Comparison of ENCODE assay signal across 10 cellular contexts in the genomic region with DNA sequence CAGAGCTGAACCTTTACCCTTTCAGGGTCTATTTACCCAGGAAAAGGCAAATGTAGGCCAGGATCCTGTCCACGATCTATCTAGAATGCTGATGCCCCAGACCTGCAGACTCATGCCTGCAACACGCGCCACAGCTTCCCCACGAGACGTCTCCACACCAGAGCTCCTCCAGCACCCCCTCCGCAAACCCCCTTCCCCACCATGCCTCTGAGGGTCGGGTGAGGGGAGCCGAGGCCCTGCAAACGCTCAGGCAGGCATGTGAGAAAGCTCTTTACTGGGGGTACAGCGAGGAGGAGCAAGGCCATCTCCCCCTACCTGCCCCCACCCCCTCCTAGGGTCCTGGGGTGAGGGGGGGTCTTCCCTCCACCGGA. TPM values are rescaled to one million over a fixed set of nuclear protein-coding genes. Genes with fewer than 3 reads are reported as not detected.
DNase-seq lines count a peak whose midpoint lies in the region; ATAC-seq, FAIRE-seq and TF ChIP-seq lines count a peak whose summit lies in the region.
"Had no signal": no experiment of that assay in that cellular context is flagged by ENCODE, and none has a peak within 500 bp of the region (broad histone marks: within the 10 kb centered on the region; RNA-seq: fewer than 3 reads in every experiment).

No MANE protein-coding gene starts in this region.

- H2AFZ ChIP-seq in H9 (ENCODE audit: low read length) (no peak overlapping the region), HepG2 (ENCODE audit: low read length) (no peak overlapping the region)

- no peaks in the 10 kb centered on the region for H4K20me1 ChIP-seq in H9 (ENCODE audit: control insufficient read depth, insufficient read depth, insufficient read length)
- H4K20me1 ChIP-seq in HepG2 (ENCODE audit: insufficient read depth, low read length) = no peaks in the 10 kb centered on the region

- H3K4me3 ChIP-seq in brain microvascular endothelial cell (ENCODE audit: low read depth, low read length) = peak overlapping the region; percentile 29
- H3K4me3 ChIP-seq in HepG2 (replicated peaks in 1 of 3; ENCODE audit: insufficient read depth in 1 of 3, low read depth in 2 of 3, low read length in 3 of 3) = no peak overlapping the region; a peak in 1 of 6 replicates
- peak overlapping the region in 1 of 2 donors; percentile 95 for H3K4me3 ChIP-seq in stomach smooth muscle (ENCODE audit: low read length in 2 of 2)

- CTCF ChIA-PET in HepG2 (lab: Yijun Ruan, JAX; ENCODE audit: low intra/inter-chr PET ratio, low total read pairs) = no interaction called here

- H3K4me1 Mint-ChIP-seq in H9 = peaks cover 3% of the 10 kb centered on the region in 2 experiments; a peak in 3 of 4 replicates

- in situ Hi-C loops in brain microvascular endothelial cell (cut with HindIII; ENCODE audit: low pct_ligation_motif_present, low sequenced_read_pairs) = no loop called here
- in situ Hi-C loops in HepG2 (cut with HindIII; ENCODE audit: extremely low pct_ligation_motif_present, low pct_unique_long_range_greater_than_20kb) = no loop called here

- no peaks in the 10 kb centered on the region for H3K27me3 Mint-ChIP-seq in H9 (ENCODE audit: low read depth)
- H3K27me3 Mint-ChIP-seq: activated B cell treated with CpG ODN at 0.5 μM for 24 hours had no signal

- no peaks in the 10 kb centered on the region for H3K79me2 ChIP-seq in H9 (ENCODE audit: insufficient read depth, low read length)
- no peaks in the 10 kb centered on the region for H3K79me2 ChIP-seq in HepG2 (ENCODE audit: insufficient read depth, low read length)

- H3K27me3 ChIP-seq in H9 (ENCODE audit: insufficient read depth, low read length) (no peaks in the 10 kb centered on the region), brain microvascular endothelial cell (replicated peaks) (no peaks in the 10 kb centered on the region), HepG2 (ENCODE audit: control insufficient read depth in 1 of 2, insufficient read depth in 2 of 2, low read length in 2 of 2) (no peaks in the 10 kb centered on the region), stomach smooth muscle (ENCODE audit: control insufficient read depth in 1 of 2, insufficient read depth in 2 of 2, low read length in 2 of 2) (no peaks in the 10 kb centered on the region)

- no peak; the same call in 1 of the 3 replicates for ATAC-seq in HepG2

- H3K9me3 ChIP-seq in H9 (ENCODE audit: control insufficient read depth, low read depth, low read length) (no peaks in the 10 kb centered on the region), HepG2 (ENCODE audit: low read length) (no peaks in the 10 kb centered on the region), stomach smooth muscle (ENCODE audit: control insufficient read depth in 2 of 2, low read length in 2 of 2) (no peaks in the 10 kb centered on the region)

- no peak for TF ChIP-seq RAD21 in HepG2 (CRISPR knock-in tag; IDR thresholded peaks at IDR 0.05)

- H3K23me2 ChIP-seq in H9 (ENCODE audit: insufficient read length, low read depth, low read length, poor library complexity, severe bottlenecking) = peaks cover 8% of the 10 kb centered on the region

- no peak for TF ChIP-seq CTCF in H9 (conservative IDR thresholded peaks at IDR 0.05)
- no peak for TF ChIP-seq CTCF in brain microvascular endothelial cell (IDR thresholded peaks at IDR 0.05; ENCODE audit: low read depth, low read length, missing control alignments)
- TF ChIP-seq CTCF in HepG2 (CRISPR knock-in tag; IDR thresholded peaks at IDR 0.05) = no peak

- no CpG with 5 or more reads among the region's 11 CpGs for WGBS in H9 (ENCODE audit: extremely low coverage, insufficient read length, low lambda C conversion rate)
- 92% methylated on average over 11 of the region's 11 CpGs for WGBS in HepG2 (ENCODE audit: low lambda C conversion rate)

- peak overlapping the region; percentile 61 for H3K9ac ChIP-seq in H9 (ENCODE audit: extremely low read depth, insufficient read length, low read length)
- H3K9ac ChIP-seq in HepG2 (ENCODE audit: insufficient read depth, low read depth, low read length) = no peak overlapping the region
- no peak overlapping the region for H3K9ac ChIP-seq in stomach smooth muscle (ENCODE audit: low read length in 2 of 2)

- no peak overlapping the region for H3K23ac ChIP-seq in H9 (ENCODE audit: insufficient read length, low read depth, low read length)

- H3K4me3 Mint-ChIP-seq in H9 = no peak overlapping the region; a peak in 3 of 5 replicates
- H3K4me3 Mint-ChIP-seq: activated B cell treated with CpG ODN at 0.5 μM for 24 hours had no signal

- DNase-seq in H9 = no peak
- no peak for DNase-seq in brain microvascular endothelial cell
- no peak for DNase-seq in HepG2 (ENCODE audit: low spot score)
- DNase-seq in activated CD4-positive, alpha-beta T cell treated with anti-CD3 and anti-CD28 coated beads for 1 hour = no peak
- no peak for DNase-seq in NCI-H526 treated with DMSO at 0.1 percent for 48 hours (lab: John Stamatoyannopoulos, UW)
- no peak for DNase-seq in cortex of kidney (lab: John Stamatoyannopoulos, UW)
- DNase-seq in DMS53 (lab: John Stamatoyannopoulos, UW) = no peak

- H3K27ac Mint-ChIP-seq in H9 = peak overlapping the region; percentile 25 to 89 (median 60); a peak in 5 of 7 replicates
- H3K27ac Mint-ChIP-seq: activated B cell treated with CpG ODN at 0.5 μM for 24 hours had no signal

- H4K91ac ChIP-seq in H9 (ENCODE audit: insufficient read length, low read depth, low read length) = no peak overlapping the region

- BruUV-seq in HepG2 (replicated peaks; lab: Mats Ljungman, UMichigan) = no TSS peak

- no peak overlapping the region for H3K27ac ChIP-seq in H9 (ENCODE audit: insufficient read length, low read depth, low read length)
- H3K27ac ChIP-seq in brain microvascular endothelial cell = no peak overlapping the region
- no peak overlapping the region for H3K27ac ChIP-seq in HepG2 (ENCODE audit: extremely low read length, insufficient read depth, low read length)
- peak overlapping the region; percentile 67 for H3K27ac ChIP-seq in stomach smooth muscle (ENCODE audit: low read length)

- TF ChIP-seq POLR2A in HepG2 (IDR thresholded peaks at IDR 0.05; ENCODE audit: insufficient read depth in 1 of 2, low read depth in 2 of 2, low read length in 2 of 2) = 0 out of 4 replicates have a peak, but pooled peaks of 1 of the 2 experiments have one; percentile 17

- no peak overlapping the region for H4K8ac ChIP-seq in H9 (replicated peaks; ENCODE audit: insufficient read length, low read depth, low read length)

- FAIRE-seq in HepG2 (lab: Jason Lieb, UNC) = no peak

- H4K5ac ChIP-seq in H9 (ENCODE audit: insufficient read length, low read depth, low read length) = no peak overlapping the region

- H3K9me3 Mint-ChIP-seq in H9 = no peaks in the 10 kb centered on the region
- H3K9me3 Mint-ChIP-seq: activated B cell treated with CpG ODN at 0.5 μM for 24 hours had no signal

- TF ChIP-seq EP300 in HepG2 (IDR thresholded peaks at IDR 0.05; ENCODE audit: low read depth in 2 of 2, low read length in 2 of 2) (no peak), HepG2 (CRISPR knock-in tag; IDR thresholded peaks at IDR 0.05; ENCODE audit: borderline replicate concordance) (no peak)

- no peak overlapping the region for H2AK5ac ChIP-seq in H9 (ENCODE audit: insufficient read length, low read length)

- H3K79me1 ChIP-seq in H9 (ENCODE audit: insufficient read depth, low read depth, low read length, poor library complexity, severe bottlenecking) = no peaks in the 10 kb centered on the region

- no peak overlapping the region for H2BK20ac ChIP-seq in H9 (ENCODE audit: low read depth, low read length, poor library complexity, severe bottlenecking)

- no peak overlapping the region for H2BK5ac ChIP-seq in H9 (ENCODE audit: insufficient read length, low read length)

- no peak overlapping the region for H3T11ph ChIP-seq in H9 (ENCODE audit: low read length)

- peak overlapping the region; percentile 77 for H3K18ac ChIP-seq in H9 (ENCODE audit: insufficient read length, low read depth, low read length)

- H2BK12ac ChIP-seq in H9 (ENCODE audit: insufficient read length, low read depth, low read length) = no peak overlapping the region

- no peak overlapping the region for H2BK15ac ChIP-seq in H9 (ENCODE audit: low read depth, low read length)

- POLR2A ChIA-PET in HepG2 (lab: Yijun Ruan, JAX) = no interaction called here

- H3K4me1 ChIP-seq in H9 (ENCODE audit: insufficient read depth, low read length) (no peaks in the 10 kb centered on the region), HepG2 (ENCODE audit: insufficient read depth, low read length) (peaks cover 17% of the 10 kb centered on the region), stomach smooth muscle (ENCODE audit: control insufficient read depth, insufficient read depth, low read length) (peaks cover 18% of the 10 kb centered on the region)

- no peak overlapping the region for H3K56ac ChIP-seq in H9 (ENCODE audit: insufficient read length, low read depth, low read length)

- no peak overlapping the region; the same call in 1 of the 2 replicates for H3K14ac ChIP-seq in H9 (ENCODE audit: insufficient read depth, low read length)

- no peak overlapping the region for H3K4ac ChIP-seq in H9 (ENCODE audit: low read depth, low read length)

- intact Hi-C loops in HepG2 (cut with micrococcal nuclease; ENCODE audit: unreplicated experiment) = no loop called here

- no peak overlapping the region for H2BK120ac ChIP-seq in H9 (ENCODE audit: low read depth, low read length, poor library complexity, severe bottlenecking)

- H3K36me3 Mint-ChIP-seq in H9 (ENCODE audit: insufficient read depth in 1 of 3, low read depth in 3 of 3) = peaks cover 7 to 30% (median 25%) of the 10 kb centered on the region in 3 experiments

- peaks cover 18% of the 10 kb centered on the region for H3K36me3 ChIP-seq in brain microvascular endothelial cell (replicated peaks)
- peaks cover 8 to 24% of the 10 kb centered on the region in 2 experiments; a peak in 4 of 5 replicates for H3K36me3 ChIP-seq in HepG2 (replicated peaks in 1 of 2; ENCODE audit: control insufficient read depth in 1 of 2, insufficient read depth in 2 of 2, low read length in 2 of 2)
- H3K36me3 ChIP-seq in stomach smooth muscle (ENCODE audit: control insufficient read depth in 2 of 2, insufficient read depth in 2 of 2, low read length in 2 of 2) = peaks cover 12 to 23% of the 10 kb centered on the region in 2 donors

- H3K4me2 ChIP-seq in H9 (ENCODE audit: insufficient read depth, insufficient read length, low read length) = peak overlapping the region; percentile 62
- H3K4me2 ChIP-seq in HepG2 (ENCODE audit: low read depth, low read length) = peak overlapping the region; percentile 38; the same call in 1 of the 2 replicates

RNA-seq across cellular contexts. Expression of a gene that starts 8.9 kb away (rescaled TPM):
- total RNA-seq in H9 (2021) (13.6 and 14.3 TPM in 2 replicates), HepG2 (2016; rRNA removed; fragmentation: Illumina TruSeq; extraction: Trizol) (0.45 and 0.82 TPM in 2 replicates)
- 1.2 and 1.7 TPM in 2 replicates for total RNA-seq in HepG2 (2016; cell fraction: cytosol; rRNA removed; fragmentation: Illumina TruSeq; extraction: Trizol; ENCODE audit: low read depth)
- total RNA-seq in HepG2 (2016; cell fraction: insoluble cytoplasmic fraction; rRNA removed; fragmentation: Illumina TruSeq; extraction: Trizol) = 0.39 and 1.3 TPM in 2 replicates
- total RNA-seq in HepG2 (2016; cell fraction: membrane; rRNA removed; fragmentation: Illumina TruSeq; extraction: Trizol) = 1.00 and 1.1 TPM in 2 replicates
- total RNA-seq in HepG2 (2016; cell fraction: nucleus; rRNA removed; fragmentation: Illumina TruSeq; extraction: Trizol) = 1.3 and 1.5 TPM in 2 replicates
- 1.1 and 1.3 TPM in 2 replicates for polyA plus RNA-seq in HepG2 (2011; rRNA removed)
- polyA plus RNA-seq in HepG2 (2011; cell fraction: cytosol; rRNA removed) = 0.50 and 0.64 TPM in 2 replicates
- 5.0 and 6.5 TPM in 2 replicates for polyA plus RNA-seq in HepG2 (2011; cell fraction: nucleus; rRNA removed)
- 2.0 and 2.5 TPM in 2 replicates for polyA plus RNA-seq in HepG2 (2012)
- polyA plus RNA-seq in HepG2 (2016; cell fraction: cytosol; fragmentation: Illumina TruSeq; extraction: Trizol; ENCODE audit: low read depth) = 1.7 and 1.9 TPM in 2 replicates
- polyA plus RNA-seq in HepG2 (2016; cell fraction: insoluble cytoplasmic fraction; fragmentation: Illumina TruSeq; extraction: Trizol; ENCODE audit: low read depth) = 0.58 and 0.68 TPM in 2 replicates
- 1.8 and 2.4 TPM in 2 replicates for polyA plus RNA-seq in HepG2 (2016; cell fraction: membrane; fragmentation: Illumina TruSeq; extraction: Trizol; ENCODE audit: low read depth)
- 4.3 and 5.9 TPM in 2 replicates for polyA plus RNA-seq in HepG2 (2016; cell fraction: nucleus; fragmentation: Illumina TruSeq; extraction: Trizol; ENCODE audit: insufficient read depth, low read depth)
- polyA minus RNA-seq in HepG2 (2011; rRNA and poly(A)+ RNA removed; ENCODE audit: low replicate concordance) = 1.2 and 13.7 TPM in 2 replicates
- not detected in 2 replicates for polyA minus RNA-seq in HepG2 (2011; cell fraction: cytosol; rRNA and poly(A)+ RNA removed)
- polyA minus RNA-seq in HepG2 (2011; cell fraction: nucleus; rRNA and poly(A)+ RNA removed) = 1.3 and 2.7 TPM in 2 replicates

RNA-seq across cellular contexts. Expression of a gene that starts 21.1 kb away (rescaled TPM):
- total RNA-seq in H9 (2021) (621 and 625 TPM in 2 replicates), HepG2 (2016; rRNA removed; fragmentation: Illumina TruSeq; extraction: Trizol) (153 and 235 TPM in 2 replicates)
- total RNA-seq in HepG2 (2016; cell fraction: cytosol; rRNA removed; fragmentation: Illumina TruSeq; extraction: Trizol; ENCODE audit: low read depth) = 97.6 and 118 TPM in 2 replicates
- 156 and 237 TPM in 2 replicates for total RNA-seq in HepG2 (2016; cell fraction: insoluble cytoplasmic fraction; rRNA removed; fragmentation: Illumina TruSeq; extraction: Trizol)
- 195 and 220 TPM in 2 replicates for total RNA-seq in HepG2 (2016; cell fraction: membrane; rRNA removed; fragmentation: Illumina TruSeq; extraction: Trizol)
- 85.6 and 92.5 TPM in 2 replicates for total RNA-seq in HepG2 (2016; cell fraction: nucleus; rRNA removed; fragmentation: Illumina TruSeq; extraction: Trizol)
- polyA plus RNA-seq in HepG2 (2011; rRNA removed) = 408 and 468 TPM in 2 replicates
- polyA plus RNA-seq in HepG2 (2011; cell fraction: cytosol; rRNA removed) = 399 and 528 TPM in 2 replicates
- polyA plus RNA-seq in HepG2 (2011; cell fraction: nucleus; rRNA removed) = 142 and 169 TPM in 2 replicates
- 311 and 349 TPM in 2 replicates for polyA plus RNA-seq in HepG2 (2012)
- 376 and 452 TPM in 2 replicates for polyA plus RNA-seq in HepG2 (2016; cell fraction: cytosol; fragmentation: Illumina TruSeq; extraction: Trizol; ENCODE audit: low read depth)
- 420 and 553 TPM in 2 replicates for polyA plus RNA-seq in HepG2 (2016; cell fraction: insoluble cytoplasmic fraction; fragmentation: Illumina TruSeq; extraction: Trizol; ENCODE audit: low read depth)
- polyA plus RNA-seq in HepG2 (2016; cell fraction: membrane; fragmentation: Illumina TruSeq; extraction: Trizol; ENCODE audit: low read depth) = 376 and 422 TPM in 2 replicates
- 243 and 256 TPM in 2 replicates for polyA plus RNA-seq in HepG2 (2016; cell fraction: nucleus; fragmentation: Illumina TruSeq; extraction: Trizol; ENCODE audit: insufficient read depth, low read depth)
- 543 and 868 TPM in 2 replicates for polyA minus RNA-seq in HepG2 (2011; rRNA and poly(A)+ RNA removed; ENCODE audit: low replicate concordance)
- 96.2 and 102 TPM in 2 replicates for polyA minus RNA-seq in HepG2 (2011; cell fraction: cytosol; rRNA and poly(A)+ RNA removed)
- 21.2 and 34.9 TPM in 2 replicates for polyA minus RNA-seq in HepG2 (2011; cell fraction: nucleus; rRNA and poly(A)+ RNA removed)

RNA-seq across cellular contexts. Expression of a gene that starts 46.4 kb away (rescaled TPM):
- total RNA-seq in H9 (2021) (not detected in 2 replicates), HepG2 (2016; rRNA removed; fragmentation: Illumina TruSeq; extraction: Trizol) (not detected in 2 replicates)
- total RNA-seq in HepG2 (2016; cell fraction: cytosol; rRNA removed; fragmentation: Illumina TruSeq; extraction: Trizol; ENCODE audit: low read depth) = not detected in 2 replicates
- total RNA-seq in HepG2 (2016; cell fraction: insoluble cytoplasmic fraction; rRNA removed; fragmentation: Illumina TruSeq; extraction: Trizol) = not detected in 2 replicates
- total RNA-seq in HepG2 (2016; cell fraction: membrane; rRNA removed; fragmentation: Illumina TruSeq; extraction: Trizol) = not detected in 2 replicates
- total RNA-seq in HepG2 (2016; cell fraction: nucleus; rRNA removed; fragmentation: Illumina TruSeq; extraction: Trizol) = not detected in 2 replicates
- polyA plus RNA-seq in HepG2 (2011; rRNA removed) = not detected in 2 replicates
- polyA plus RNA-seq in HepG2 (2011; cell fraction: cytosol; rRNA removed) = not detected in 2 replicates
- not detected in 2 replicates for polyA plus RNA-seq in HepG2 (2011; cell fraction: nucleus; rRNA removed)
- not detected in 2 replicates for polyA plus RNA-seq in HepG2 (2012)
- not detected in 2 replicates for polyA plus RNA-seq in HepG2 (2016; cell fraction: cytosol; fragmentation: Illumina TruSeq; extraction: Trizol; ENCODE audit: low read depth)
- polyA plus RNA-seq in HepG2 (2016; cell fraction: insoluble cytoplasmic fraction; fragmentation: Illumina TruSeq; extraction: Trizol; ENCODE audit: low read depth) = not detected in 2 replicates
- polyA plus RNA-seq in HepG2 (2016; cell fraction: membrane; fragmentation: Illumina TruSeq; extraction: Trizol; ENCODE audit: low read depth) = not detected in 2 replicates
- polyA plus RNA-seq in HepG2 (2016; cell fraction: nucleus; fragmentation: Illumina TruSeq; extraction: Trizol; ENCODE audit: insufficient read depth, low read depth) = not detected in 2 replicates
- polyA minus RNA-seq in HepG2 (2011; rRNA and poly(A)+ RNA removed; ENCODE audit: low replicate concordance) = not detected in 2 replicates
- polyA minus RNA-seq in HepG2 (2011; cell fraction: cytosol; rRNA and poly(A)+ RNA removed) = not detected in 2 replicates
- polyA minus RNA-seq in HepG2 (2011; cell fraction: nucleus; rRNA and poly(A)+ RNA removed) = not detected in 2 replicates
- total RNA-seq: activated B cell treated with CpG ODN at 0.5 μM for 24 hours, renal cortical epithelial cell had no signal
